9 cellular contexts compared by ENCODE assay signal in the genomic region with DNA sequence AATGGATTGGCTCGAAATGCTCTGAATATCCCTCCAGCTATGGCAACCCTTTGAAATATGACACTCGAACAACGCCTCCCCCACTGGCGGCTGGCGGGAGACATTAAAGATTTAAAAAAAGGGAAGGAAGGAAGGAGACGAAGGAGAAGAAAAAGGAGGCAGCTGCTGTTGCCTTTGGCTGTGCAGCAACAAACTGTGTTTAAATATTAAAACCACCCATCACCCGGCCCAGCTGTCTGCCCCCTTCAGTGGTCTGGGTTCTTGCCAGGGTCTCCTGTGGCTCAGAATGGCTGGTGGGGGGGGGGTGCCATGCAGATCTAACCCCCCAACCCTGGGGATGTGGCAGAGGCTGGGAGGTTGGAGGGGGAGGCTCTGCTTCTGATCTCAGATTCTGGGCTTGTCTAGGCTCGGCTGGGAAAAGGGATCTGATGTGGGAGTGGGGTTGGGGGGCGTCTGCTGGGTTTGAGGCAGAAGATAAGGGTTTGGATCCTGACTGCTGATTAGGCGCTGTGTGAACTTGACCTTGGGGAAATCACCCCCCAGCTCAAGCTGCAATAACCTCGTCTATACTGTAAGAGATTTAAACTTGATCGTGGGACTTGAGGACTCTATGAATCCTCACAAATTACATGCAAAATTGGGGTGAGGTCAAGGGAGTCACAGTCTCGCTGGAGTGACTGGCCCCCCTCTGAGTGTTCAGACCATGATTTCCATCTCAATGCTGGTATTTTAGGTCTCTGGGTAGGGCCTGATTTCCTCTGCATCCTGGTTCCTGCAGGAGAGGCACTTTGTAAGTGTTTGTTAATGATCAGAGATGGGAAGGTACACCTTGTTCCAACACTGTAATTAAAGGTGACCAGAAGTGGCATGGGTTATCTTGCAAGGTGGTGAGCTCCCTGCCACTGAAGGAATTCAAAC. TPM values are rescaled to one million over a fixed set of nuclear protein-coding genes. Genes with fewer than 3 reads are reported as not detected.
DNase-seq lines count a peak whose midpoint lies in the region; ATAC-seq lines count a peak whose summit lies in the region.
"Had no signal": no experiment of that assay in that cellular context is flagged by ENCODE, and none has a peak within 500 bp of the region (broad histone marks: within the 10 kb centered on the region; RNA-seq: fewer than 3 reads in every experiment).

No MANE protein-coding gene starts in this region.

- ATAC-seq in GM18868 (IDR thresholded peaks at IDR 0.05; ENCODE audit: unreplicated experiment), result no peak

- H3K27me3 ChIP-seq in NT2/D1 (ENCODE audit: insufficient read depth, insufficient read length), result peaks cover 5% of the 10 kb centered on the region

- peak overlapping the region; percentile 43 for H3K9ac ChIP-seq in NT2/D1 (ENCODE audit: insufficient read length, low read depth)

- in situ Hi-C loops in KBM-7 (cut with MboI; ENCODE audit: low pct_unique_long_range_greater_than_20kb, low sequenced_read_pairs), result no loop called here

- H3K4me1 ChIP-seq in NT2/D1 (ENCODE audit: insufficient read depth, insufficient read length), result peaks cover 9% of the 10 kb centered on the region

- H3K9me3 ChIP-seq in NT2/D1 (ENCODE audit: insufficient read depth, low read length), result no peaks in the 10 kb centered on the region

- DNase-seq in DMS79 (lab: John Stamatoyannopoulos, UW) (peak; percentile 28), KBM-7 (peak; percentile 88), NT2/D1 (ENCODE audit: low read depth, low spot score) (peak; percentile 55), iPS-NIHi7 (ENCODE audit: extremely low spot score) (peak; percentile 57), amygdala (lab: John Stamatoyannopoulos, UW) (no peak), NCI-H226 (no peak), H4 (ENCODE audit: low spot score) (no peak)
- DNase-seq: activated naive CD4-positive, alpha-beta T cell treated with anti-CD3 and anti-CD28 coated beads, Interleukin-2, amount 10 ng/mL, durations not matched to agents 7 days and 5 days had no signal

- H3K4me3 ChIP-seq in NT2/D1 (ENCODE audit: insufficient read length, low read depth), result peak overlapping the region; percentile 23

- no peaks in the 10 kb centered on the region for H3K36me3 ChIP-seq in NT2/D1 (ENCODE audit: insufficient read depth, insufficient read length, low read length)

RNA-seq across cellular contexts. Expression of gene BLCAP, which starts 40.3 kb away (rescaled TPM):
- 37.1 and 50.3 TPM in 2 replicates for total RNA-seq in H4 (2014; rRNA removed; shearing (Covaris generic))

RNA-seq across cellular contexts. Expression of gene NNAT, which starts 46.9 kb away (rescaled TPM):
- not detected in 2 replicates for total RNA-seq in H4 (2014; rRNA removed; shearing (Covaris generic))

Comparison
In these comparisons a context has a peak if more than half of its experiments do, and no peak if none do; other contexts are left out.
1. DNase-seq: peak in DMS79 (single experiment), KBM-7 (single experiment), NT2/D1 (single experiment) and iPS-NIHi7 (single experiment); none in amygdala (0 of 56), NCI-H226 (single experiment) and H4 (single experiment).